17 cellular contexts compared by ENCODE assay signal in genomic region chr20:46572181-46572580, GRCh38. TPM values are rescaled to one million over a fixed set of nuclear protein-coding genes. Genes with fewer than 3 reads are reported as not detected.
A peak's percentile ranks its signal among the peaks of the same experiment; 100 is the strongest.
DNase-seq lines count a peak whose midpoint lies in the region; ATAC-seq and TF ChIP-seq lines count a peak whose summit lies in the region.
"Had no signal": no experiment of that assay in that cellular context is flagged by ENCODE, and none has a peak within 500 bp of the region (broad histone marks: within the 10 kb centered on the region; RNA-seq: fewer than 3 reads in every experiment).

No MANE protein-coding gene starts in this region.

- TF ChIP-seq CTCF in HEK293 (tag by site-specific recombination; IDR thresholded peaks at IDR 0.05) (no peak), SK-N-SH (IDR thresholded peaks at IDR 0.05) (no peak), left ventricle myocardium inferior (IDR thresholded peaks at IDR 0.05; ENCODE audit: borderline replicate concordance) (no peak)

- no peak for TF ChIP-seq RAD21 in SK-N-SH (IDR thresholded peaks at IDR 0.05; ENCODE audit: low read length)

- peak; percentile 73 for DNase-seq in SK-N-SH
- peak; percentile 61 for DNase-seq in left ventricle myocardium inferior
- peak; percentile 95 for DNase-seq in putamen (ENCODE audit: low spot score)
- no peak for DNase-seq in stimulated activated naive CD8-positive, alpha-beta T cell treated with anti-CD3 and anti-CD28 coated beads, Interleukin-15, amount 100 ng/mL, for 72 hours
- DNase-seq in activated CD4-positive, alpha-beta T cell treated with anti-CD3 and anti-CD28 coated beads, Interleukin-2, amount 50 U/mL, for 4 hours = no peak
- DNase-seq in HUDEP-2 (lab: John Stamatoyannopoulos, UW; ENCODE audit: unreplicated experiment in 76 of 76) = no peak
- DNase-seq: GF-D8, NCI-H2171, Peyer's patch had no signal

- H2AFZ ChIP-seq in SK-N-SH (ENCODE audit: low read depth) = no peak overlapping the region

- H3K27me3 ChIP-seq in SK-N-SH (ENCODE audit: insufficient read depth) (no peaks in the 10 kb centered on the region), left ventricle myocardium inferior (ENCODE audit: low read depth) (no peaks in the 10 kb centered on the region)
- H3K27me3 ChIP-seq: BLaER1, Peyer's patch had no signal

- no peak overlapping the region for H3K4me3 Mint-ChIP-seq in stimulated activated naive CD8-positive, alpha-beta T cell treated with anti-CD3 and anti-CD28 coated beads, Interleukin-15, amount 100 ng/mL, for 72 hours
- H3K4me3 Mint-ChIP-seq: activated naive CD8-positive, alpha-beta T cell; dendritic cell treated with granulocyte-macrophage colony-stimulating factor and Interleukin-4, amounts not matched to agents 40 ng/mL and 50 ng/mL, for 4 days had no signal

- H3F3A ChIP-seq in SK-N-SH (replicated peaks; ENCODE audit: insufficient read depth) = no peaks in the 10 kb centered on the region

- no peak overlapping the region for H3K27ac Mint-ChIP-seq in stimulated activated naive CD8-positive, alpha-beta T cell treated with anti-CD3 and anti-CD28 coated beads, Interleukin-15, amount 100 ng/mL, for 72 hours
- H3K27ac Mint-ChIP-seq: activated naive CD8-positive, alpha-beta T cell; dendritic cell treated with granulocyte-macrophage colony-stimulating factor and Interleukin-4, amounts not matched to agents 40 ng/mL and 50 ng/mL, for 4 days had no signal

- TF ChIP-seq EP300 in SK-N-SH (IDR thresholded peaks at IDR 0.05; ENCODE audit: borderline replicate concordance in 1 of 2, low read depth in 1 of 2, low read length in 1 of 2) = no peak

- H3K4me1 Mint-ChIP-seq in stimulated activated naive CD8-positive, alpha-beta T cell treated with anti-CD3 and anti-CD28 coated beads, Interleukin-15, amount 100 ng/mL, for 72 hours = peaks cover 9% of the 10 kb centered on the region

- CTCF ChIA-PET in HEK293 (lab: Yijun Ruan, JAX) (interaction anchor here (2.0 kb wide), 1 partner anchor 10 kb away, joined by 7 read pairs; no protein-coding TSS in a partner anchor), SK-N-SH (lab: Yijun Ruan, JAX) (interaction anchor here (0.9 to 4.3 kb wide), 4 partner anchors 10 to 109 kb away, joined by 3 to 21 read pairs (median 10); no protein-coding TSS in a partner anchor)

- POLR2A ChIA-PET in HEK293 (lab: Yijun Ruan, JAX) (no interaction called here), SK-N-SH (lab: Yijun Ruan, JAX) (no interaction called here)

- H3K9ac ChIP-seq in SK-N-SH = no peak overlapping the region
- H3K9ac ChIP-seq: BLaER1, KMS-11 had no signal

- H3K79me2 ChIP-seq in SK-N-SH (ENCODE audit: insufficient read depth) = no peaks in the 10 kb centered on the region

- 15% methylated on average over 6 of the region's 7 CpGs for WGBS in SK-N-SH (ENCODE audit: low lambda C conversion rate)

- H3K9me3 Mint-ChIP-seq in stimulated activated naive CD8-positive, alpha-beta T cell treated with anti-CD3 and anti-CD28 coated beads, Interleukin-15, amount 100 ng/mL, for 72 hours = no peaks in the 10 kb centered on the region
- H3K9me3 Mint-ChIP-seq: dendritic cell treated with granulocyte-macrophage colony-stimulating factor and Interleukin-4, amounts not matched to agents 40 ng/mL and 50 ng/mL, for 4 days had no signal

- H3K27me3 Mint-ChIP-seq in stimulated activated naive CD8-positive, alpha-beta T cell treated with anti-CD3 and anti-CD28 coated beads, Interleukin-15, amount 100 ng/mL, for 72 hours = peaks cover 54% of the 10 kb centered on the region

- H3K4me2 ChIP-seq in SK-N-SH = no peak overlapping the region
- H3K4me2 ChIP-seq: BLaER1, KMS-11 had no signal

- 0 out of 2 replicates have a peak, but pooled peaks cover 2% of the 10 kb centered on the region for H3K4me1 ChIP-seq in HEK293 (ENCODE audit: control insufficient read depth, insufficient read depth, low read length)
- peaks cover 0 to 35% of the 10 kb centered on the region in 2 experiments; a peak in 1 of 4 replicates for H3K4me1 ChIP-seq in SK-N-SH (ENCODE audit: control insufficient read depth in 1 of 2, insufficient read depth in 2 of 2, low read depth in 1 of 2, low read length in 1 of 2)
- peaks cover 9% of the 10 kb centered on the region for H3K4me1 ChIP-seq in left ventricle myocardium inferior
- H3K4me1 ChIP-seq: Peyer's patch had no signal

- intact Hi-C loops in left ventricle myocardium inferior (cut with micrococcal nuclease) = no loop called here

- H3K9me3 ChIP-seq in HEK293 (ENCODE audit: control insufficient read depth, insufficient read depth, low read depth, low read length) = no peaks in the 10 kb centered on the region
- no peaks in the 10 kb centered on the region for H3K9me3 ChIP-seq in SK-N-SH
- no peaks in the 10 kb centered on the region for H3K9me3 ChIP-seq in left ventricle myocardium inferior (replicated peaks)
- H3K9me3 ChIP-seq: BLaER1, Peyer's patch had no signal

- H3K27ac ChIP-seq in HEK293 (ENCODE audit: extremely low read depth, low read depth, low read length) (no peak overlapping the region), SK-N-SH (ENCODE audit: low read depth in 2 of 2, low read length in 1 of 2) (peak overlapping the region in 1 of 2 experiments; percentile 79; a peak in 2 of 4 replicates), left ventricle myocardium inferior (replicated peaks) (peak overlapping the region; percentile 32)
- H3K27ac ChIP-seq: BLaER1, KMS-11, Peyer's patch had no signal

- H3K4me3 ChIP-seq in HEK293 (ENCODE audit: low read depth, low read length) (no peak overlapping the region), SK-N-SH (ENCODE audit: low read depth in 2 of 2, low read length in 1 of 2) (no peak overlapping the region), left ventricle myocardium inferior (no peak overlapping the region)
- H3K4me3 ChIP-seq: BLaER1, Peyer's patch had no signal

- H4K20me1 ChIP-seq in SK-N-SH (ENCODE audit: insufficient read depth) = no peaks in the 10 kb centered on the region
- H4K20me1 ChIP-seq: BLaER1 had no signal

- ATAC-seq in HG03442 (IDR thresholded peaks at IDR 0.05; ENCODE audit: unreplicated experiment) = no peak
- no peak for ATAC-seq in stimulated activated naive CD8-positive, alpha-beta T cell treated with anti-CD3 and anti-CD28 coated beads, Interleukin-15, amount 100 ng/mL, for 72 hours

- H3K9me2 ChIP-seq in SK-N-SH = no peaks in the 10 kb centered on the region

- no peaks in the 10 kb centered on the region for H3K36me3 ChIP-seq in HEK293 (ENCODE audit: control insufficient read depth in 2 of 2, insufficient read depth in 1 of 2, low read length in 2 of 2)
- H3K36me3 ChIP-seq in SK-N-SH (replicated peaks in 1 of 2; ENCODE audit: control insufficient read depth in 1 of 2, insufficient read depth in 2 of 2, low read length in 1 of 2) = no peaks in the 10 kb centered on the region
- no peaks in the 10 kb centered on the region for H3K36me3 ChIP-seq in left ventricle myocardium inferior
- H3K36me3 ChIP-seq: BLaER1, Peyer's patch had no signal

TF ChIP-seq in HEK293, 187 proteins besides CTCF, POLR2A, EP300 and RAD21 (continues in another document):
- TF ChIP-seq ZBTB21 (tag by site-specific recombination; IDR thresholded peaks at IDR 0.05) = no peak
- TF ChIP-seq ZBTB20 (tag by site-specific recombination; IDR thresholded peaks at IDR 0.05) = peak; percentile 31; the same call in 1 of the 2 replicates
- TF ChIP-seq PATZ1 (tag by site-specific recombination; IDR thresholded peaks at IDR 0.05) = no peak
- peak; percentile 27; the same call in 1 of the 2 replicates for TF ChIP-seq ZIC2 (tag by site-specific recombination; IDR thresholded peaks at IDR 0.05)
- TF ChIP-seq BCL11B (tag by site-specific recombination; IDR thresholded peaks at IDR 0.05; ENCODE audit: low read depth) = no peak

TF ChIP-seq in SK-N-SH, 30 proteins besides CTCF, POLR2A, EP300 and RAD21:
- no peak for TF ChIP-seq YY1 (IDR thresholded peaks at IDR 0.05; ENCODE audit: low read depth)
- TF ChIP-seq PBX3 (IDR thresholded peaks at IDR 0.05) = no peak
- no peak for TF ChIP-seq JUND (IDR thresholded peaks at IDR 0.05)

RNA-seq across cellular contexts. Expression of gene OCSTAMP, which starts 21.7 kb away (rescaled TPM):
- polyA plus RNA-seq in SK-N-SH (2012; rRNA removed) = not detected in 2 replicates
- polyA plus RNA-seq in SK-N-SH (2012; cell fraction: cytosol; rRNA removed) = not detected in 2 replicates
- polyA plus RNA-seq in SK-N-SH (2012; cell fraction: nucleus; rRNA removed) = not detected in 2 replicates
- not detected for total RNA-seq in left ventricle myocardium inferior
- total RNA-seq: kidney epithelial cell, Peyer's patch had no signal
- polyA plus RNA-seq: neural cell had no signal

RNA-seq across cellular contexts. Expression of gene ZNF334, which starts 58.8 kb away (rescaled TPM):
- 4.5 and 5.5 TPM in 2 replicates for polyA plus RNA-seq in SK-N-SH (2012; rRNA removed)
- polyA plus RNA-seq in SK-N-SH (2012; cell fraction: cytosol; rRNA removed) = 2.6 and 3.0 TPM in 2 replicates
- polyA plus RNA-seq in SK-N-SH (2012; cell fraction: nucleus; rRNA removed) = 17.1 and 27.2 TPM in 2 replicates
- total RNA-seq in left ventricle myocardium inferior = 0.71 TPM

Comparison
In these comparisons a context has a peak if more than half of its experiments do, and no peak if none do; other contexts are left out.
1. DNase-seq: peak in SK-N-SH (single experiment), left ventricle myocardium inferior (single experiment) and putamen (single experiment); none in stimulated activated naive CD8-positive, alpha-beta T cell treated with anti-CD3 and anti-CD28 coated beads, Interleukin-15, amount 100 ng/mL, for 72 hours (0 of 2), activated CD4-positive, alpha-beta T cell treated with anti-CD3 and anti-CD28 coated beads, Interleukin-2, amount 50 U/mL, for 4 hours (0 of 2) and HUDEP-2 (0 of 76).